ENCODE assay signal across 1 cellular context in the genomic region with DNA sequence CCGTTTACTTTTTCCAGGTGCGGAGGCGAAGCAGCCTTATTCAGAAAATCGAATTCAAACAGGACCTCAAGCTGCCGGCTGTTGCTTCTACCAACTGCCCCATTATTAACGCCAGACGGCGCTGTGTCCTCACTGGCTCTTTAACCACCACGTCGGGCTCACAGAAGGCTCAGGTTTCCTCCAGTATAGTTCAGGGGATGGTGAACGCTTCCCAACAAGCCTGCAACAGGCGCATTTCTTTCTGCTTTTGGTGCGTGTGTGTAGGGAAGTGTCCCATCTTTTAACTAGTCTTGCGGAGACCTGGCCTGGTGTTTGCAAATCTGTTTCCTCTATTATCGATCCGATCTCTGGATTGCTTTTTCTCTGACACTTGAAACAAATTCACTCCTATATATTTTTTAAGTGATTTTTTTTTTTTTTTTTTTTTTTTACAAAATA.
TF ChIP-seq lines count a peak whose summit lies in the region.

No MANE protein-coding gene starts in this region.

TF ChIP-seq in HEK293, 187 proteins besides CTCF, POLR2A, EP300 and RAD21 (continued from another document):
- TF ChIP-seq ZNF621 (tag by site-specific recombination; IDR thresholded peaks at IDR 0.05) = no peak
- peak; percentile 64 for TF ChIP-seq KLF8 (tag by site-specific recombination; IDR thresholded peaks at IDR 0.05)
- peak; percentile 83 for TF ChIP-seq ZNF501 (tag by site-specific recombination; IDR thresholded peaks at IDR 0.05)
- TF ChIP-seq, protein P1, sequence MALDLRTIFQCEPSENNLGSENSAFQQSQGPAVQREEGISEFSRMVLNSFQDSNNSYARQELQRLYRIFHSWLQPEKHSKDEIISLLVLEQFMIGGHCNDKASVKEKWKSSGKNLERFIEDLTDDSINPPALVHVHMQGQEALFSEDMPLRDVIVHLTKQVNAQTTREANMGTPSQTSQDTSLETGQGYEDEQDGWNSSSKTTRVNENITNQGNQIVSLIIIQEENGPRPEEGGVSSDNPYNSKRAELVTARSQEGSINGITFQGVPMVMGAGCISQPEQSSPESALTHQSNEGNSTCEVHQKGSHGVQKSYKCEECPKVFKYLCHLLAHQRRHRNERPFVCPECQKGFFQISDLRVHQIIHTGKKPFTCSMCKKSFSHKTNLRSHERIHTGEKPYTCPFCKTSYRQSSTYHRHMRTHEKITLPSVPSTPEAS (tag by site-specific recombination; IDR thresholded peaks at IDR 0.05) = no peak
- peak; percentile 49; the same call in 1 of the 2 replicates for TF ChIP-seq KLF16 (tag by site-specific recombination; IDR thresholded peaks at IDR 0.05)
- TF ChIP-seq ZBTB20 (tag by site-specific recombination; IDR thresholded peaks at IDR 0.05) = no peak
- no peak for TF ChIP-seq ZNF292 (tag by site-specific recombination; IDR thresholded peaks at IDR 0.05; ENCODE audit: borderline replicate concordance, low read depth)
- no peak for TF ChIP-seq ZBTB1 (tag by site-specific recombination; IDR thresholded peaks at IDR 0.05)
- TF ChIP-seq ZNF350 (tag by site-specific recombination; IDR thresholded peaks at IDR 0.05) = no peak
- TF ChIP-seq ZNF184 (tag by site-specific recombination; IDR thresholded peaks at IDR 0.05) = peak; percentile 71
- TF ChIP-seq ZFP37 (tag by site-specific recombination; IDR thresholded peaks at IDR 0.05) = peak; percentile 84
- peak; percentile 74 for TF ChIP-seq ZNF10 (tag by site-specific recombination; IDR thresholded peaks at IDR 0.05)
TF ChIP-seq in HEK293: peak in this region for 44.
